ENCODE assay signal across 8 cellular contexts in the genomic region with DNA sequence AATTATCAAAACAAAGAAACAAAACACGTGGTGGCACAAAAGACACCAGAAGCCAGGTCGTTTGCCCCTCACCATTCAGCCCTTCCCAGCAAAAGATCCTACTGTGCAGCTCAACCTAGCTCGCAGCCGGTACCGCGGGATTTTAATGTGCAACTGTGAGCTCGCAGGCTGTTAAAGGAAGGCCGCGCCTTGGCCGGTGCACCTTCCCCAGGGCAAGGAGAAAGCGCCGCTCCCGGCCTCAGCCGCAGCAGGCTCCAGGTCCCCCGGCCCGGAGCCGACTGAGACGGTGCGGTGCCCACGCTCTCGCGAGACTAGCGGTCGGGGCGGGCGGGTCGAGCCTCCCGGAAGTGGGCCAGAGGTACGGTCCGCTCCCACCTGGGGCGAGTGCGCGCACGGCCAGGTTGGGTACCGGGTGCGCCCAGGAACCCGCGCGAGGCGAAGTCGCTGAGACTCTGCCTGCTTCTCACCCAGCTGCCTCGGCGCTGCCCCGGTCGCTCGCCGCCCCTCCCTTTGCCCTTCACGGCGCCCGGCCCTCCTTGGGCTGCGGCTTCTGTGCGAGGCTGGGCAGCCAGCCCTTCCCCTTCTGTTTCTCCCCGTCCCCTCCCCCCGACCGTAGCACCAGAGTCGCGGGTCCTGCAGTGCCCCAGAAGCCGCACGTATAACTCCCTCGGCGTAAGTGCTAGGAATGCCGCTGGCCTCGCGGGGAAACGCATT. TPM values are rescaled to one million over a fixed set of nuclear protein-coding genes. Genes with fewer than 3 reads are reported as not detected.
DNase-seq lines count a peak whose midpoint lies in the region; ATAC-seq and TF ChIP-seq lines count a peak whose summit lies in the region.

A gene (plus strand): TSS at position 618 of the 714 bp plus-strand sequence. CDS start 682 bp downstream, outside the sequence.

- DNase-seq in AG09309 (ENCODE audit: low read depth) (peak; percentile 18), NCI-H460 (ENCODE audit: extremely low read depth, low read depth) (peak; percentile 64), colonic mucosa (peak; percentile 89), left colon (peak; percentile 89 to 93)
- DNase-seq in activated CD4-positive, alpha-beta T cell treated with anti-CD3 and anti-CD28 coated beads for 4 hours, result peak; percentile 85 to 86
- DNase-seq in stimulated activated CD4-positive, alpha-beta T cell treated with anti-CD3 and anti-CD28 coated beads, Interleukin-2, amount 100 ng/mL, for 24 hours, result peak; percentile 85 to 90

- H3K27ac ChIP-seq in colonic mucosa, result peak within 1 kb of the TSS; percentile 88

- peak within 1 kb of the TSS; percentile 84 to 93 for H3K9ac ChIP-seq in colonic mucosa (ENCODE audit: low read depth in 2 of 2, low read length in 2 of 2)

- no peaks in the 10 kb centered on the region for H3K36me3 ChIP-seq in colonic mucosa

- H3K4me1 ChIP-seq in colonic mucosa, result no peaks in the 10 kb centered on the region

- peak; percentile 99 for ATAC-seq in GM18909 (IDR thresholded peaks at IDR 0.05; ENCODE audit: poor library complexity, unreplicated experiment)
- ATAC-seq in HG03159 (IDR thresholded peaks at IDR 0.05; ENCODE audit: unreplicated experiment), result peak; percentile 98
- peak; percentile 96 for ATAC-seq in left colon

- no peaks in the 10 kb centered on the region for H3K27me3 ChIP-seq in colonic mucosa

- peak within 1 kb of the TSS; percentile 79 for H3K4me3 ChIP-seq in AG09309 (ENCODE audit: control insufficient read depth, low read depth, low read length)
- H3K4me3 ChIP-seq in colonic mucosa, result peak within 1 kb of the TSS; percentile 82

- TF ChIP-seq CTCF in AG09309 (IDR thresholded peaks at IDR 0.05; ENCODE audit: control insufficient read depth, insufficient read depth, low read depth, low read length, missing control alignments), result no peak
- TF ChIP-seq CTCF in colonic mucosa (IDR thresholded peaks at IDR 0.05), result no peak

- H3K9me3 ChIP-seq in colonic mucosa, result no peaks in the 10 kb centered on the region

- intact Hi-C loops in colonic mucosa (cut with DNase I), result no loop called here
- intact Hi-C loops in left colon (cut with DNase I, micrococcal nuclease), result no loop called here

RNA-seq across cellular contexts. Expression of the gene that starts here (rescaled TPM):
- 8.3 and 9.2 TPM in 2 replicates for total RNA-seq in NCI-H460 (2014; rRNA removed; shearing (Covaris generic))
- 5.4 and 9.1 TPM in 2 replicates for polyA plus RNA-seq in NCI-H460 (2014; cell fraction: nucleus; rRNA removed)
- total RNA-seq in colonic mucosa (10 to 100 TPM; 17.9 to 27.5 TPM), left colon (10 to 100 TPM; 27.6 to 28.4 TPM)

Comparison
In these comparisons a context has a peak if more than half of its experiments do, and no peak if none do; other contexts are left out.
1. Peak in every context shown above with its lines: DNase-seq, ATAC-seq, H3K4me3 ChIP-seq and H3K27ac ChIP-seq.
2. DNase-seq: peak in every context shown above with its lines; median percentile 91 in left colon; 89 in colonic mucosa; 88 in stimulated activated CD4-positive, alpha-beta T cell treated with anti-CD3 and anti-CD28 coated beads, Interleukin-2, amount 100 ng/mL, for 24 hours; 86 in activated CD4-positive, alpha-beta T cell treated with anti-CD3 and anti-CD28 coated beads for 4 hours; 64 in NCI-H460; 18 in AG09309.